14 cellular contexts compared by ENCODE assay signal in the genomic region with DNA sequence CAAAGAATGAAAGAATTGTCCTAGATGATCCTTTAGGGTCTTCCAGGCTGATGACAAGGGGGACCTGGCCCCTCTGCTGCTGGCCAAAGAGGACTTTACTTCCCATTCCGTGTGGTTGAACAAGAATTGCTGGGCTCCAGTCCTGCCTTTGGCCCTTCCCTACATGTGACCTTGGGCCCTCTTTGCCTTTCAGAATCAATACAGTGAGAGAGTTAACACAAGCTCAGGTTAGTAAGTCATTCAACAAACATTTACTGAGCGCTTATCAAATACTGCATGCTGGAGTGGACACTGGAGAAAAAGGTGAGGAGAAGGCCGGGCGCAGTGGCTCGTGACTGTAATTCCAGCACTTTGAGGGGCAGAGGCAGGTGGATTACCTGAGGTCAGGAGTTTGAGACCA.
DNase-seq lines count a peak whose midpoint lies in the region; ATAC-seq and TF ChIP-seq lines count a peak whose summit lies in the region.
"Had no signal": no experiment of that assay in that cellular context is flagged by ENCODE, and none has a peak within 500 bp of the region (broad histone marks: within the 10 kb centered on the region; RNA-seq: fewer than 3 reads in every experiment).

No MANE protein-coding gene starts in this region.

- CTCF ChIA-PET in IMR-90 (lab: Yijun Ruan, JAX) = no interaction called here

- H3K27me3 ChIP-seq in IMR-90 (ENCODE audit: control insufficient read depth, insufficient read depth, low read length) (no peaks in the 10 kb centered on the region), body of pancreas (no peaks in the 10 kb centered on the region), GM23338 (ENCODE audit: insufficient read depth) (no peaks in the 10 kb centered on the region), lower lobe of right lung (ENCODE audit: low read depth) (no peaks in the 10 kb centered on the region)
- H3K27me3 ChIP-seq: BLaER1 treated with 17β-estradiol and CSF1 and Interleukin-3, amounts not matched to agents 10 nM and 100 nM had no signal

- H3K27ac ChIP-seq in IMR-90 (ENCODE audit: insufficient read depth, low read length) = no peak overlapping the region
- no peak overlapping the region for H3K27ac ChIP-seq in body of pancreas
- no peak overlapping the region for H3K27ac ChIP-seq in GM23338 (ENCODE audit: low read depth)
- no peak overlapping the region for H3K27ac ChIP-seq in lower lobe of right lung
- H3K27ac ChIP-seq: GM23248 had no signal

- H4K8ac ChIP-seq in IMR-90 (ENCODE audit: low read depth in 2 of 2, low read length in 2 of 2) = no peak overlapping the region

- no peak for TF ChIP-seq RAD21 in IMR-90 (IDR thresholded peaks at IDR 0.05; ENCODE audit: low read length)

- H3K9me3 ChIP-seq in IMR-90 (ENCODE audit: control insufficient read depth, insufficient read depth, low read length) (peaks cover 26% of the 10 kb centered on the region), body of pancreas (no peaks in the 10 kb centered on the region), lower lobe of right lung (no peaks in the 10 kb centered on the region)

- H3F3A ChIP-seq in GM23338 (replicated peaks; ENCODE audit: low read depth) = no peaks in the 10 kb centered on the region

- H4K5ac ChIP-seq in IMR-90 (ENCODE audit: low read depth, low read length) = no peak overlapping the region; the same call in 1 of the 2 replicates

- no peak for DNase-seq in IMR-90
- DNase-seq in body of pancreas = no peak
- DNase-seq in left lobe of liver (ENCODE audit: low spot score) = no peak
- peak; percentile 58 for DNase-seq in posterior vena cava (ENCODE audit: low spot score)
- no peak for DNase-seq in GM23338 (ENCODE audit: low spot score)
- DNase-seq in stimulated activated CD8-positive, alpha-beta memory T cell treated with anti-CD3 and anti-CD28 coated beads, Interleukin-4, amount 100 ng/mL, for 48 hours = no peak
- no peak for DNase-seq in NK-92 treated with Interleukin-12 subunit alpha and Interleukin-12 subunit beta, amount 100 ng/mL, for 24 hours (lab: John Stamatoyannopoulos, UW)
- DNase-seq in lower lobe of right lung = no peak
- DNase-seq: CD4-positive, CD25-positive, alpha-beta regulatory T cell; DMS53; GF-D8; GM23248; H9 had no signal

- H3K27me3 Mint-ChIP-seq in GM23338 (ENCODE audit: insufficient read depth, low read depth, poor library complexity) = peaks cover 17% of the 10 kb centered on the region

- H3K18ac ChIP-seq in IMR-90 (ENCODE audit: low read depth, low read length) = 0 out of 2 replicates have a peak overlapping the region, but pooled peaks have one; percentile 4

- H3K9me3 Mint-ChIP-seq in GM23338 = peaks cover 16% of the 10 kb centered on the region; the same call in 2 of the 3 replicates

- TF ChIP-seq POLR2A in IMR-90 (IDR thresholded peaks at IDR 0.05; ENCODE audit: low read depth, low read length) (no peak), body of pancreas (IDR thresholded peaks at IDR 0.05) (no peak)

- no peak overlapping the region for H3K4ac ChIP-seq in IMR-90 (ENCODE audit: low read depth, low read length)

- H3K23ac ChIP-seq in IMR-90 (ENCODE audit: low read depth, low read length) = no peak overlapping the region

- no peaks in the 10 kb centered on the region for H3K79me2 ChIP-seq in GM23338 (replicated peaks; ENCODE audit: insufficient read depth)

- no peak overlapping the region for H2AK9ac ChIP-seq in IMR-90 (replicated peaks; ENCODE audit: low read depth, low read length, poor library complexity)

- H3K14ac ChIP-seq in IMR-90 (replicated peaks; ENCODE audit: low read depth, low read length) = no peak overlapping the region

- H4K91ac ChIP-seq in IMR-90 (ENCODE audit: insufficient read depth, low read depth, low read length) = peak overlapping the region; percentile 48

- H2BK5ac ChIP-seq in IMR-90 (ENCODE audit: low read depth, low read length, poor library complexity, severe bottlenecking) = peak overlapping the region; percentile 24

- H3K9me2 ChIP-seq in GM23338 (ENCODE audit: insufficient read depth) = no peaks in the 10 kb centered on the region

- H2BK120ac ChIP-seq in IMR-90 (ENCODE audit: low read depth, low read length) = 0 out of 2 replicates have a peak overlapping the region, but pooled peaks have one; percentile 3

- dilution Hi-C loops in IMR-90 (cut with HindIII; ENCODE audit: low sequenced_read_pairs, unreplicated experiment) = no loop called here

- no peak overlapping the region for H3K4me3 ChIP-seq in IMR-90 (ENCODE audit: insufficient read depth, low read depth, low read length)
- no peak overlapping the region for H3K4me3 ChIP-seq in body of pancreas
- no peak overlapping the region for H3K4me3 ChIP-seq in GM23338
- no peak overlapping the region for H3K4me3 ChIP-seq in lower lobe of right lung
- H3K4me3 ChIP-seq: BLaER1 treated with 17β-estradiol and CSF1 and Interleukin-3, amounts not matched to agents 10 nM and 100 nM; GM23248 had no signal

- 100% methylated on average over 3 of the region's 5 CpGs; no CpG with 5 or more reads in 1 of the 2 experiments for WGBS in IMR-90 (ENCODE audit: extremely low coverage in 2 of 2, insufficient read length in 1 of 2), 2 experiments
- WGBS in body of pancreas, 2 donors = 34 to 51% methylated on average over 5 of the region's 5 CpGs

- no peak overlapping the region for H3K4me3 Mint-ChIP-seq in GM23338
- H3K4me3 Mint-ChIP-seq: CD4-positive, CD25-positive, alpha-beta regulatory T cell; H9 had no signal

- H3K27ac Mint-ChIP-seq in GM23338 = no peak overlapping the region
- H3K27ac Mint-ChIP-seq: H9 had no signal

- H3K56ac ChIP-seq in IMR-90 (ENCODE audit: extremely low read depth, insufficient read depth, low read length) = no peak overlapping the region

- POLR2A ChIA-PET in IMR-90 (lab: Charles Lee; ENCODE audit: unreplicated experiment) = no interaction called here

- H3K4me2 ChIP-seq in IMR-90 (ENCODE audit: low read depth, low read length) (no peak overlapping the region), GM23338 (no peak overlapping the region)

- H3K36me3 Mint-ChIP-seq in GM23338 (ENCODE audit: low read depth) = peaks cover 7% of the 10 kb centered on the region; the same call in 1 of the 3 replicates
- H3K36me3 Mint-ChIP-seq: CD4-positive, CD25-positive, alpha-beta regulatory T cell had no signal

- ATAC-seq in IMR-90 (ENCODE audit: low read depth) (no peak), body of pancreas (peak; percentile 30), left lobe of liver (peak; percentile 24), GM23338 (no peak), lower lobe of right lung (no peak)

- in situ Hi-C loops in IMR-90 (cut with MboI; ENCODE audit: low sequenced_read_pairs) = no loop called here

- H2AFZ ChIP-seq in IMR-90 (replicated peaks; ENCODE audit: low read length, poor library complexity) = no peak overlapping the region
- no peak overlapping the region for H2AFZ ChIP-seq in GM23338
- H2AFZ ChIP-seq: GM23248 had no signal

- peaks cover 17% of the 10 kb centered on the region for H3K4me1 Mint-ChIP-seq in GM23338

- BruUV-seq in IMR-90 (replicated peaks; lab: Mats Ljungman, UMichigan) = no TSS peak

- intact Hi-C loops in IMR-90 (cut with micrococcal nuclease) = no loop called here
- intact Hi-C loops in body of pancreas (cut with DNase I) = loop anchor here (10.0 kb wide), 3 partner anchors 57 to 333 kb away; a partner anchor contains a TSS
- intact Hi-C loops in posterior vena cava (cut with DNase I) = no loop called here
- intact Hi-C loops in lower lobe of right lung (cut with DNase I) = no loop called here

- peaks cover 6% of the 10 kb centered on the region; the same call in 1 of the 2 replicates for H3K36me3 ChIP-seq in IMR-90 (ENCODE audit: control insufficient read depth, insufficient read depth, low read length)
- peaks cover 0 to 3% of the 10 kb centered on the region in 2 donors for H3K36me3 ChIP-seq in body of pancreas (replicated peaks in 1 of 2; ENCODE audit: insufficient read depth in 1 of 2, low read depth in 2 of 2)
- H3K36me3 ChIP-seq in GM23338 (ENCODE audit: insufficient read depth) = no peaks in the 10 kb centered on the region; the same call in 1 of the 2 replicates
- peaks cover 21% of the 10 kb centered on the region for H3K36me3 ChIP-seq in lower lobe of right lung

- H4K20me1 ChIP-seq in IMR-90 (ENCODE audit: insufficient read depth, low read length) = no peaks in the 10 kb centered on the region
- H4K20me1 ChIP-seq in GM23338 (replicated peaks; ENCODE audit: insufficient read depth) = no peaks in the 10 kb centered on the region
- H4K20me1 ChIP-seq: BLaER1 treated with 17β-estradiol and CSF1 and Interleukin-3, amounts not matched to agents 10 nM and 100 nM had no signal

- H3K9me1 ChIP-seq in IMR-90 (ENCODE audit: insufficient read depth, low read length) = peaks cover 6% of the 10 kb centered on the region; the same call in 1 of the 2 replicates

- H3K4me1 ChIP-seq in IMR-90 (ENCODE audit: control insufficient read depth, insufficient read depth, low read length) = peaks cover 9% of the 10 kb centered on the region
- peaks cover 23% of the 10 kb centered on the region for H3K4me1 ChIP-seq in body of pancreas
- H3K4me1 ChIP-seq in GM23338 (ENCODE audit: insufficient read depth) = peaks cover 8% of the 10 kb centered on the region; the same call in 1 of the 2 replicates
- H3K4me1 ChIP-seq in lower lobe of right lung = no peaks in the 10 kb centered on the region

- no peaks in the 10 kb centered on the region; a peak in 1 of 4 replicates for H3K79me1 ChIP-seq in IMR-90 (ENCODE audit: low read depth in 1 of 2, low read length in 2 of 2)

- H2BK15ac ChIP-seq in IMR-90 (ENCODE audit: low read depth, low read length) = 0 out of 3 replicates have a peak overlapping the region, but pooled peaks have one; percentile 27

- TF ChIP-seq CTCF in IMR-90 (conservative IDR thresholded peaks at IDR 0.05; ENCODE audit: low read depth, low read length) (no peak), body of pancreas (IDR thresholded peaks at IDR 0.05) (no peak), GM23338 (conservative IDR thresholded peaks at IDR 0.05; ENCODE audit: low read depth in 2 of 2) (no peak), lower lobe of right lung (IDR thresholded peaks at IDR 0.05) (no peak)

- H2BK20ac ChIP-seq in IMR-90 (ENCODE audit: low read depth, low read length) = 0 out of 2 replicates have a peak overlapping the region, but pooled peaks have one; percentile 1

- peak overlapping the region; percentile 42; the same call in 1 of the 2 replicates for H2AK5ac ChIP-seq in IMR-90 (ENCODE audit: low read depth, low read length)

- H3K9ac ChIP-seq in IMR-90 (ENCODE audit: low read depth, low read length) = no peak overlapping the region
- H3K9ac ChIP-seq: BLaER1 treated with 17β-estradiol and CSF1 and Interleukin-3, amounts not matched to agents 10 nM and 100 nM; GM23248 had no signal

TF ChIP-seq in IMR-90, 13 proteins besides CTCF, POLR2A, EP300 and RAD21 (continues in another document):
- TF ChIP-seq RCOR1 (IDR thresholded peaks at IDR 0.05; ENCODE audit: insufficient replicate concordance, low read length) (no peak), MAZ (IDR thresholded peaks at IDR 0.05; ENCODE audit: borderline replicate concordance, low read depth, low read length) (no peak), MAFK (IDR thresholded peaks at IDR 0.05; ENCODE audit: low read depth, low read length) (no peak)

Comparison
In these comparisons a context has a peak if more than half of its experiments do, and no peak if none do; other contexts are left out.
1. ATAC-seq: peak in body of pancreas (single experiment) and left lobe of liver (single experiment); none in IMR-90 (single experiment), GM23338 (single experiment) and lower lobe of right lung (0 of 2).